Comparison of ENCODE assay signal across 8 cellular contexts in the genomic region with DNA sequence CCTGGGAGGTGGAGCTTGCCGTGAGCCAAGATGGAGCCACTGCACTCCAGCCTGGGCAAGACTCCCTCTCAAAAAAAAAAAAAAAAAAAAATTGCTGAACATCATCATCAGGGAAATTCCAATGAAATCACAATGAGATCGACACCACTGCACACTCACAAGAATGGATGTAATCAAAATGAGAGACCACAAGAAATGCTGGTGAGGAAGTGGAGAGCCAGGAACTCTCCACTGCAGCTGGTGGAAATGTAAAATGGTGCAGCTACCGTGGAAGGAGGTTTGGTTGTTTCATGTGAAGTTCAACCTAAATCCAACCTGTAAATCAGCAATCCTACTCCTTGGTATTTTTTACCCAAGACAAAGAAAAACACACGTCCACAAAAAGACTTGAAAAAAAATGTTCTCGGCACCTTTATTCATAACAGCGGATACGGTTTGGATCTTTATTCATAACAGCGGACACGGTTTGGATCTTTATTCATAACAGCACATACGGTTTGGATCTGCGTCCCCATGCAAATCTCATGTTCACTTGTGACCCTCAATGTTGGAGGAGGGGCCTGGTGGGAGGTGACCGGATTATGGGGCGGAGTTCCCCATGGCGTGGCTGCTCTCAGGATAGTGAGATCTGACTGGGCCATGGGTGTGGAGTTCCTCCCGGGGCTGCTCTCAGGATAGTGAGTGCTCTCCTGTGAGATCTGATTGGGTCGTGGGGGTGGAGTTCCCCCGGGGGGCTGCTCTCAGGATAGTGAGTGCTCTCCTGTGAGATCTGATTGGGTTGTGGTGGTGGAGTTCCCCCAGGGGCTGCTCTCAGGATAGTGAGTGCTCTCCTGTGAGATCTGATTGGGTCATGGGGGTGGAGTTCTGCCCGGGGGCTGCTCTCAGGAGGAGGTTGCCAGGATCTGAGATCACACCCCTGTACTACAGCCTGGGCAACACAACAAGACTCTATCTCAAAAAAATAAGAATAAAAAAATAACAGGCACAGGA. TPM values are rescaled to one million over a fixed set of nuclear protein-coding genes. Genes with fewer than 3 reads are reported as not detected.
DNase-seq lines count a peak whose midpoint lies in the region; ATAC-seq and TF ChIP-seq lines count a peak whose summit lies in the region.

No MANE protein-coding gene starts in this region.

- no peak for ATAC-seq in HG03196 (IDR thresholded peaks at IDR 0.05; ENCODE audit: unreplicated experiment)
- ATAC-seq in GM21723 (IDR thresholded peaks at IDR 0.05; ENCODE audit: unreplicated experiment): no peak

- peak; percentile 45 for DNase-seq in activated CD4-positive, alpha-beta T cell treated with anti-CD3 and anti-CD28 coated beads for 48 hours
- DNase-seq in activated CD4-positive, alpha-beta T cell treated with anti-CD3 and anti-CD28 coated beads, Interleukin-2, amount 50 U/mL, for 1 hour: no peak
- DNase-seq in MG63 (peak; percentile 13), chondrocyte (ENCODE audit: low spot score) (no peak), hypothalamus (lab: John Stamatoyannopoulos, UW) (no peak)
- DNase-seq in stimulated activated CD8-positive, alpha-beta memory T cell treated with anti-CD3 and anti-CD28 coated beads, Interleukin-15, amount 100 ng/mL, for 48 hours (ENCODE audit: low read depth in 2 of 2): peak; percentile 25 to 34

- no peaks in the 10 kb centered on the region for H3K27me3 Mint-ChIP-seq in chondrocyte (ENCODE audit: low read depth)

- H3K9me3 ChIP-seq in MG63: no peaks in the 10 kb centered on the region

- H3K4me1 Mint-ChIP-seq in chondrocyte (ENCODE audit: low read depth): peaks cover 25% of the 10 kb centered on the region

- H3K4me3 ChIP-seq in MG63: no peak overlapping the region

- H3K27me3 ChIP-seq in MG63: no peaks in the 10 kb centered on the region

- no peaks in the 10 kb centered on the region for H3K36me3 Mint-ChIP-seq in chondrocyte (ENCODE audit: low read depth)

- no peak overlapping the region for H3K4me3 Mint-ChIP-seq in chondrocyte (ENCODE audit: unreplicated experiment)

- H3K36me3 ChIP-seq in MG63: no peaks in the 10 kb centered on the region

- TF ChIP-seq CTCF in chondrocyte (IDR thresholded peaks at IDR 0.05): no peak

- H3K27ac Mint-ChIP-seq in chondrocyte (ENCODE audit: unreplicated experiment): peak overlapping the region; percentile 54

- no peaks in the 10 kb centered on the region for H3K9me3 Mint-ChIP-seq in chondrocyte (ENCODE audit: low read depth)

RNA-seq across cellular contexts. Expression of gene GAK, which starts 7.7 kb away (rescaled TPM):
- 57.1 and 67.9 TPM in 2 replicates for total RNA-seq in MG63 (2014; rRNA removed; shearing (Covaris generic); ENCODE audit: low replicate concordance)
- total RNA-seq in chondrocyte: 61.4 to 85.7 TPM (median 69.2 TPM) in 3 replicates

RNA-seq across cellular contexts. Expression of gene TMEM175, which starts 7.9 kb away (rescaled TPM):
- total RNA-seq in MG63 (2014; rRNA removed; shearing (Covaris generic); ENCODE audit: low replicate concordance): 14.1 and 15.0 TPM in 2 replicates
- total RNA-seq in chondrocyte: 25.5 to 47.5 TPM (median 26.1 TPM) in 3 replicates

RNA-seq across cellular contexts. Expression of gene DGKQ, which starts 49.0 kb away (rescaled TPM):
- total RNA-seq in MG63 (2014; rRNA removed; shearing (Covaris generic); ENCODE audit: low replicate concordance): 6.7 and 7.4 TPM in 2 replicates
- total RNA-seq in chondrocyte: 15.4 to 18.6 TPM (median 17.2 TPM) in 3 replicates

Comparison
In these comparisons a context has a peak if more than half of its experiments do, and no peak if none do; other contexts are left out.
1. DNase-seq: peak in activated CD4-positive, alpha-beta T cell treated with anti-CD3 and anti-CD28 coated beads for 48 hours (single experiment), MG63 (single experiment) and stimulated activated CD8-positive, alpha-beta memory T cell treated with anti-CD3 and anti-CD28 coated beads, Interleukin-15, amount 100 ng/mL, for 48 hours (2 of 2); none in activated CD4-positive, alpha-beta T cell treated with anti-CD3 and anti-CD28 coated beads, Interleukin-2, amount 50 U/mL, for 1 hour (single experiment), chondrocyte (single experiment) and hypothalamus (0 of 51).